ENCODE assay signal across 26 cellular contexts in genomic region chr4:187491959-187492358, GRCh38.
"Had no signal": no experiment of that assay in that cellular context is flagged by ENCODE, and none has a peak within 500 bp of the region (broad histone marks: within the 10 kb centered on the region; RNA-seq: fewer than 3 reads in every experiment).

No MANE protein-coding gene starts in this region.

- DNase-seq: activated CD4-positive, alpha-beta memory T cell treated with anti-CD3 and anti-CD28 coated beads for 36 hours; activated CD4-positive, alpha-beta T cell treated with anti-CD3 and anti-CD28 coated beads for 48 hours; activated CD8-positive, alpha-beta memory T cell treated with anti-CD3 and anti-CD28 coated beads, Interleukin-2, amount 50 U/mL, for 48 hours; activated gamma-delta T cell treated with Interleukin-2 at 50 U/mL for 16 hours; activated naive CD4-positive, alpha-beta T cell treated with anti-CD3 and anti-CD28 coated beads, Interleukin-2, amount 50 U/mL, for 16 hours; activated T-cell treated with anti-CD3 and anti-CD28 coated beads, Interleukin-2, amount 50 U/mL, for 4 hours; amniotic stem cell; brain microvascular endothelial cell; central memory CD4-positive, alpha-beta T cell; esophagus squamous epithelium; heart right ventricle; kidney glomerular epithelial cell; lower lobe of right lung; mesendoderm; natural killer cell; right cardiac atrium; spleen; stimulated activated naive CD4-positive, alpha-beta T cell; SW 1271; T-helper 9 cell; WERI-Rb-1 had no signal

- H3K36me3 Mint-ChIP-seq: activated CD4-positive, alpha-beta memory T cell treated with anti-CD3 and anti-CD28 coated beads for 36 hours; natural killer cell had no signal

- H3K27ac Mint-ChIP-seq: activated CD4-positive, alpha-beta memory T cell treated with anti-CD3 and anti-CD28 coated beads for 36 hours; activated T-helper 17 cell treated with anti-CD3 and anti-CD28 coated beads, Interleukin-2, amount 50 U/mL, for 72 hours; natural killer cell; T-helper 1 cell treated with Interleukin-12 subunit alpha and Interleukin-12 subunit beta and Interleukin-4 antibody, amounts not matched to agents 30 μg/mL and 1 μg/mL, for 36 hours had no signal

- H3K4me1 ChIP-seq: heart right ventricle, lower lobe of right lung, spleen, tibial nerve had no signal

- H3K27me3 ChIP-seq: brain microvascular endothelial cell, esophagus squamous epithelium, heart right ventricle, spleen, tibial nerve had no signal

- H3K4me3 ChIP-seq: esophagus squamous epithelium, heart right ventricle, lower lobe of right lung, spleen, tibial nerve had no signal

- H3K27me3 Mint-ChIP-seq: activated CD4-positive, alpha-beta memory T cell treated with anti-CD3 and anti-CD28 coated beads for 36 hours; activated T-helper 17 cell treated with anti-CD3 and anti-CD28 coated beads, Interleukin-2, amount 50 U/mL, for 72 hours had no signal

- ATAC-seq: activated CD4-positive, CD25-positive, alpha-beta regulatory T cell treated with anti-CD3 and anti-CD28 coated beads, Interleukin-2, amount 50 U/mL, for 24 hours; activated T-cell treated with anti-CD3 and anti-CD28 coated beads, Interleukin-2, amount 50 U/mL, for 4 hours; activated T-helper 17 cell treated with anti-CD3 and anti-CD28 coated beads, Interleukin-2, amount 50 U/mL, for 72 hours; heart right ventricle; left lobe of liver; lower lobe of right lung; natural killer cell; right cardiac atrium had no signal

- H3K27ac ChIP-seq: brain microvascular endothelial cell, esophagus squamous epithelium, heart right ventricle, lower lobe of right lung, spleen, tibial nerve, WERI-Rb-1 had no signal

- H3K4me3 Mint-ChIP-seq: activated CD4-positive, alpha-beta memory T cell treated with anti-CD3 and anti-CD28 coated beads for 36 hours; activated T-cell treated with anti-CD3 and anti-CD28 coated beads, Interleukin-2, amount 50 U/mL, for 4 hours; activated T-helper 17 cell treated with anti-CD3 and anti-CD28 coated beads, Interleukin-2, amount 50 U/mL, for 72 hours; natural killer cell; T-helper 1 cell treated with Interleukin-12 subunit alpha and Interleukin-12 subunit beta and Interleukin-4 antibody, amounts not matched to agents 30 μg/mL and 1 μg/mL, for 36 hours had no signal

- H3K4me1 Mint-ChIP-seq: activated T-helper 17 cell treated with anti-CD3 and anti-CD28 coated beads, Interleukin-2, amount 50 U/mL, for 72 hours; natural killer cell had no signal

- H3K36me3 ChIP-seq: brain microvascular endothelial cell, esophagus squamous epithelium, heart right ventricle, lower lobe of right lung, spleen, tibial nerve, WERI-Rb-1 had no signal

- H3K9me3 ChIP-seq: esophagus squamous epithelium, lower lobe of right lung had no signal
